Comparison of ENCODE assay signal across 23 cellular contexts in genomic region chr14:75098682-75099081, GRCh38. TPM values are rescaled to one million over a fixed set of nuclear protein-coding genes. Genes with fewer than 3 reads are reported as not detected.
"Had no signal": no experiment of that assay in that cellular context is flagged by ENCODE, and none has a peak within 500 bp of the region (broad histone marks: within the 10 kb centered on the region; RNA-seq: fewer than 3 reads in every experiment).

No MANE protein-coding gene starts in this region.

- ATAC-seq: esophagus mucosa; foreskin keratinocyte; left ventricle myocardium superior; lower lobe of right lung; natural killer cell treated with Interleukin-12 subunit alpha and Interleukin-12 subunit beta and Interleukin-15 and Interleukin-18, amount 100 ng/mL, for 72 hours; right cardiac atrium; stimulated activated naive B cell treated with anti-CD40 and anti-IgM and Interleukin-4, amounts not matched to agents 10 μg/mL and 1 μg/mL and 100 μg/mL, for 72 hours had no signal

- H3K4me1 Mint-ChIP-seq: endodermal cell had no signal

- DNase-seq: colonic mucosa; effector CD8-positive, alpha-beta T cell; endodermal cell; foreskin keratinocyte; left ventricle myocardium superior; lower lobe of right lung; naive B cell; nucleus accumbens; right cardiac atrium; sigmoid colon; stimulated activated CD4-positive, alpha-beta T cell treated with anti-CD3 and anti-CD28 coated beads, Interleukin-15, amount 100 ng/mL, for 24 hours; stimulated activated CD4-positive, alpha-beta T cell treated with anti-CD3 and anti-CD28 coated beads, Interleukin-2, amount 100 ng/mL, for 48 hours; stimulated activated naive B cell treated with anti-CD40 and anti-IgM and Interleukin-4, amounts not matched to agents 10 μg/mL and 1 μg/mL and 100 μg/mL, for 72 hours; upper lobe of left lung had no signal

- H3K27me3 ChIP-seq: colonic mucosa, foreskin keratinocyte, sigmoid colon, tibial nerve, upper lobe of left lung had no signal

- H3K4me3 Mint-ChIP-seq: dendritic cell treated with granulocyte-macrophage colony-stimulating factor and Interleukin-4, amounts not matched to agents 40 ng/mL and 50 ng/mL, for 4 days; endodermal cell; naive B cell; natural killer cell treated with Interleukin-12 subunit alpha and Interleukin-12 subunit beta and Interleukin-15 and Interleukin-18, amount 100 ng/mL, for 72 hours; stimulated activated naive B cell treated with anti-CD40 and anti-IgM and Interleukin-4, amounts not matched to agents 10 μg/mL and 1 μg/mL and 100 μg/mL, for 72 hours; stimulated activated naive CD8-positive, alpha-beta T cell treated with anti-CD3 and anti-CD28 coated beads, Interleukin-15, Interleukin-2, amounts not matched to agents 100 ng/mL and 50 ng/mL, for 24 hours had no signal

- H3K9me3 ChIP-seq: colonic mucosa, lower lobe of right lung, prostate gland, sigmoid colon, thoracic aorta, tibial nerve, upper lobe of left lung had no signal

- H3K9me3 Mint-ChIP-seq: dendritic cell treated with granulocyte-macrophage colony-stimulating factor and Interleukin-4, amounts not matched to agents 40 ng/mL and 50 ng/mL, for 4 days; endodermal cell; naive B cell; natural killer cell treated with Interleukin-12 subunit alpha and Interleukin-12 subunit beta and Interleukin-15 and Interleukin-18, amount 100 ng/mL, for 72 hours; stimulated activated naive B cell treated with anti-CD40 and anti-IgM and Interleukin-4, amounts not matched to agents 10 μg/mL and 1 μg/mL and 100 μg/mL, for 72 hours; stimulated activated naive CD8-positive, alpha-beta T cell treated with anti-CD3 and anti-CD28 coated beads, Interleukin-15, Interleukin-2, amounts not matched to agents 100 ng/mL and 50 ng/mL, for 24 hours had no signal

- H3K4me1 ChIP-seq: colonic mucosa, foreskin keratinocyte, lower lobe of right lung, prostate gland, sigmoid colon, tibial nerve, upper lobe of left lung had no signal

- H3K4me3 ChIP-seq: colonic mucosa, lower lobe of right lung, prostate gland, sigmoid colon, thoracic aorta, tibial nerve, upper lobe of left lung had no signal

- H3K27ac Mint-ChIP-seq: dendritic cell treated with granulocyte-macrophage colony-stimulating factor and Interleukin-4, amounts not matched to agents 40 ng/mL and 50 ng/mL, for 4 days; endodermal cell; naive B cell; natural killer cell treated with Interleukin-12 subunit alpha and Interleukin-12 subunit beta and Interleukin-15 and Interleukin-18, amount 100 ng/mL, for 72 hours; stimulated activated naive CD8-positive, alpha-beta T cell treated with anti-CD3 and anti-CD28 coated beads, Interleukin-15, Interleukin-2, amounts not matched to agents 100 ng/mL and 50 ng/mL, for 24 hours had no signal

- H3K27me3 Mint-ChIP-seq: dendritic cell treated with granulocyte-macrophage colony-stimulating factor and Interleukin-4, amounts not matched to agents 40 ng/mL and 50 ng/mL, for 4 days; naive B cell; natural killer cell treated with Interleukin-12 subunit alpha and Interleukin-12 subunit beta and Interleukin-15 and Interleukin-18, amount 100 ng/mL, for 72 hours; stimulated activated naive B cell treated with anti-CD40 and anti-IgM and Interleukin-4, amounts not matched to agents 10 μg/mL and 1 μg/mL and 100 μg/mL, for 72 hours; stimulated activated naive CD8-positive, alpha-beta T cell treated with anti-CD3 and anti-CD28 coated beads, Interleukin-15, Interleukin-2, amounts not matched to agents 100 ng/mL and 50 ng/mL, for 24 hours had no signal

- H3K27ac ChIP-seq: colonic mucosa, epithelial cell of prostate, foreskin keratinocyte, lower lobe of right lung, prostate gland, sigmoid colon, thoracic aorta, tibial nerve, upper lobe of left lung had no signal

RNA-seq across cellular contexts. Expression of gene ZC2HC1C, which starts 29.2 kb away (rescaled TPM):
- total RNA-seq: mononuclear cell had no signal
